ENCODE assay signal across 8 cellular contexts in the genomic region with DNA sequence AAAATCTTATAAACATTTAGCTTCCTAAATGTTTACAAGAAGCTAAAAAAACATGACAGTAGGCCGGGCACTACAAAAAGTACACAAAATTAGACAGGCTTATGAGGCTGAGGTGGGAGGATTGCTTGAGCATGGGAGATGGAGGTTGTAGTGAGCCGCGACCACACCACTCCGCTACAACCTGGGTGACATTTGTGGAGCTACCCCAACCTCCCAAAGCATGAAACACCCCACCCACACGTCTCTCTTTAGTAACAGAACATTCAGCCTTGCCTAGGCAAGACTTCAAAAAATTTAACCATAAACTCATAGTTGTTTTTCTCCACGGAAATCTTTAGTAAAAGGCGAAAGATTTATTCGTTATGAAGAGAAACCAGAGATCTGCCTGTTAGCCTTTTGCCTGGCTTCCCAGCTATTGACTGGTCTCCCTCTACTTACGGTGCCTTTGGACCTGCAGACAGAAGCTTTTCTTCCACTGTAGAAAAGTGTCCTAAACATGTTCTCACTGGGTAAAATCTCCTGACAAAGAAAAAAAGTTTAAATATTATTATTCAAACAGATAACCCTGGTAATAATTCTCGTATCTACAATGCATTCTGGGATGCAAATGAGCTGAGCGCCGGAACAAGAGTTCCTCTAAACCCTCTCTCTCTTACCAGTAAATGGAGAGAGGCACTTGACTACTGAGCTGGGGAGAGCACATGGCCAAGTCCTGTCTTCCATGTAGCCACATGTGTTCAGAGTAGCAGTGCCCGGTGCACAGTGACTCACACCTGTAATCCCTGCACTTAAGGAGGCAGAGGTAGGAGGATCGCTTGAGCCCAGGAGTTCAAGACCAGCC. TPM values are rescaled to one million over a fixed set of nuclear protein-coding genes. Genes with fewer than 3 reads are reported as not detected.
A peak's percentile ranks its signal among the peaks of the same experiment; 100 is the strongest.
DNase-seq lines count a peak whose midpoint lies in the region; ATAC-seq and TF ChIP-seq lines count a peak whose summit lies in the region.

No MANE protein-coding gene starts in this region.

- TF ChIP-seq CTCF in BE2C (IDR thresholded peaks at IDR 0.05; ENCODE audit: low read depth, low read length) (no peak), suprapubic skin (IDR thresholded peaks at IDR 0.05) (no peak)

- 47% methylated on average over 14 of the region's 14 CpGs for WGBS in suprapubic skin

- peak overlapping the region; percentile 57 for H3K27ac ChIP-seq in effector memory CD4-positive, alpha-beta T cell (ENCODE audit: insufficient read depth, low read length, poor library complexity, severe bottlenecking)
- H3K27ac ChIP-seq in suprapubic skin = peak overlapping the region; percentile 34

- ATAC-seq in GM19025 (IDR thresholded peaks at IDR 0.05; ENCODE audit: low read depth, unreplicated experiment) (peak; percentile 75), HG03103 (IDR thresholded peaks at IDR 0.05; ENCODE audit: low read depth, unreplicated experiment) (peak; percentile 55)

- no peaks in the 10 kb centered on the region for H3K27me3 ChIP-seq in BE2C
- no peaks in the 10 kb centered on the region for H3K27me3 ChIP-seq in effector memory CD4-positive, alpha-beta T cell (replicated peaks; ENCODE audit: control insufficient read depth, insufficient read depth, low read length, poor library complexity, severe bottlenecking)
- H3K27me3 ChIP-seq in suprapubic skin = no peaks in the 10 kb centered on the region

- H3K36me3 ChIP-seq in BE2C = no peaks in the 10 kb centered on the region
- H3K36me3 ChIP-seq in effector memory CD4-positive, alpha-beta T cell (ENCODE audit: control insufficient read depth, insufficient read depth, low read length) = no peaks in the 10 kb centered on the region
- H3K36me3 ChIP-seq in suprapubic skin = no peaks in the 10 kb centered on the region

- TF ChIP-seq EP300 in suprapubic skin (IDR thresholded peaks at IDR 0.05) = no peak

- H3K9me3 ChIP-seq in BE2C = no peaks in the 10 kb centered on the region
- no peaks in the 10 kb centered on the region for H3K9me3 ChIP-seq in effector memory CD4-positive, alpha-beta T cell (ENCODE audit: control insufficient read depth, low read length)
- no peaks in the 10 kb centered on the region for H3K9me3 ChIP-seq in suprapubic skin

- DNase-seq in BE2C (peak; percentile 78), NCI-H446 treated with DMSO at 0.1 percent for 48 hours (lab: John Stamatoyannopoulos, UW) (peak; percentile 78), myocyte (ENCODE audit: low read depth) (peak; percentile 85), suprapubic skin (ENCODE audit: low spot score in 2 of 2) (no peak)
- peak; percentile 58 for DNase-seq in activated CD4-positive, alpha-beta T cell treated with anti-CD3 and anti-CD28 coated beads for 1 hour
- peak; percentile 41 to 51 (median 45) for DNase-seq in effector memory CD4-positive, alpha-beta T cell

- H3K4me3 ChIP-seq in BE2C (ENCODE audit: low read depth, low read length) = no peak overlapping the region
- H3K4me3 ChIP-seq in effector memory CD4-positive, alpha-beta T cell (ENCODE audit: insufficient read depth, low read depth, low read length, poor library complexity, severe bottlenecking) = no peak overlapping the region
- no peak overlapping the region for H3K4me3 ChIP-seq in suprapubic skin

- peak; percentile 80 to 90 for TF ChIP-seq POLR2A in suprapubic skin (IDR thresholded peaks at IDR 0.05)

- H3K4me1 ChIP-seq in BE2C (no peaks in the 10 kb centered on the region), suprapubic skin (no peaks in the 10 kb centered on the region)
- H3K4me1 ChIP-seq in effector memory CD4-positive, alpha-beta T cell (ENCODE audit: control insufficient read depth, insufficient read depth, low read length, poor library complexity, severe bottlenecking) = peaks cover 21% of the 10 kb centered on the region

RNA-seq across cellular contexts. Expression of a gene that starts 9.2 kb away (rescaled TPM):
- polyA plus RNA-seq in BE2C (2012; ENCODE audit: insufficient read depth, insufficient read length, low read depth) = not detected
- total RNA-seq in myocyte = not detected in 2 replicates
- polyA plus RNA-seq in myocyte (2012) = not detected
- not detected for total RNA-seq in suprapubic skin

RNA-seq across cellular contexts. Expression of a gene that starts 17.9 kb away (rescaled TPM):
- 5.0 TPM for polyA plus RNA-seq in BE2C (2012; ENCODE audit: insufficient read depth, insufficient read length, low read depth)
- total RNA-seq in myocyte (0.13 and 0.36 TPM in 2 replicates), suprapubic skin (1 to 10 TPM; 2.1 to 5.0 (median 3.9) TPM)
- polyA plus RNA-seq in myocyte (2012) = 0.43 TPM

RNA-seq across cellular contexts. Expression of a gene that starts 47.2 kb away (rescaled TPM):
- polyA plus RNA-seq in BE2C (2012; ENCODE audit: insufficient read depth, insufficient read length, low read depth) = not detected
- total RNA-seq in myocyte = 7.0 and 13.9 TPM in 2 replicates
- polyA plus RNA-seq in myocyte (2012) = 0.78 TPM
- total RNA-seq in suprapubic skin = 1 to 10 TPM in 3 of 4 donors, under 1 TPM in 1; 0.80 to 5.0 (median 1.4) TPM

RNA-seq across cellular contexts. Expression of a gene that starts 47.5 kb away (rescaled TPM):
- polyA plus RNA-seq in BE2C (2012; ENCODE audit: insufficient read depth, insufficient read length, low read depth) = 1.3 TPM
- total RNA-seq in myocyte (20.8 and 25.5 TPM in 2 replicates), suprapubic skin (1 to 10 TPM; 2.3 to 9.9 (median 4.3) TPM)
- 13.6 TPM for polyA plus RNA-seq in myocyte (2012)

RNA-seq across cellular contexts. Expression of a gene that starts 53.6 kb away (rescaled TPM):
- 818 TPM for polyA plus RNA-seq in BE2C (2012; ENCODE audit: insufficient read depth, insufficient read length, low read depth)
- total RNA-seq in myocyte (1,824 and 2,185 TPM in 2 replicates), suprapubic skin (1,000 to 10,000 TPM; 1,858 to 3,271 (median 2,807) TPM)
- polyA plus RNA-seq in myocyte (2012) = 1,157 TPM

Comparison
In these comparisons a context has a peak if more than half of its experiments do, and no peak if none do; other contexts are left out.
1. DNase-seq: peak in BE2C (single experiment), NCI-H446 treated with DMSO at 0.1 percent for 48 hours (single experiment), activated CD4-positive, alpha-beta T cell treated with anti-CD3 and anti-CD28 coated beads for 1 hour (single experiment), effector memory CD4-positive, alpha-beta T cell (3 of 3) and myocyte (single experiment); none in suprapubic skin (0 of 2).